Comparison of ENCODE assay signal across 10 cellular contexts in genomic region chr15:40846846-40847224, GRCh38. TPM values are rescaled to one million over a fixed set of nuclear protein-coding genes. Genes with fewer than 3 reads are reported as not detected.
DNase-seq lines count a peak whose midpoint lies in the region; ATAC-seq and TF ChIP-seq lines count a peak whose summit lies in the region.
"Had no signal": no experiment of that assay in that cellular context is flagged by ENCODE, and none has a peak within 500 bp of the region (broad histone marks: within the 10 kb centered on the region; RNA-seq: fewer than 3 reads in every experiment).

No MANE protein-coding gene starts in this region.

- H3K4me3 ChIP-seq in left lung = peak overlapping the region; percentile 8 to 65
- H3K4me3 ChIP-seq in aorta (ENCODE audit: low read length in 2 of 2) = no peak overlapping the region

- H3K4me1 Mint-ChIP-seq in activated T-cell treated with anti-CD3 and anti-CD28 coated beads, Interleukin-2, amount 50 U/mL, for 24 hours (ENCODE audit: low read depth) = peaks cover 29% of the 10 kb centered on the region
- peaks cover 27 to 33% (median 29%) of the 10 kb centered on the region in 3 donors for H3K4me1 Mint-ChIP-seq in T-cell
- H3K4me1 Mint-ChIP-seq in immature natural killer cell = peaks cover 12 to 13% of the 10 kb centered on the region in 2 donors

- intact Hi-C loops in left lung (cut with DNase I) = no loop called here
- intact Hi-C loops in aorta (cut with DNase I) = no loop called here

- no peak for TF ChIP-seq CTCF in left lung (IDR thresholded peaks at IDR 0.05)

- CTCF ChIA-PET in T-cell (lab: Charles Lee) = interaction anchor here (0.5 to 1.1 kb wide), 3 partner anchors 11 to 236 kb away, joined by 3 to 9 read pairs (median 4); no protein-coding TSS in a partner anchor

- no peak for DNase-seq in activated T-cell treated with anti-CD3 and anti-CD28 coated beads, Interleukin-2, amount 50 U/mL, for 24 hours
- DNase-seq in activated T-cell treated with anti-CD3 and anti-CD28 coated beads, Interleukin-2, amount 50 U/mL, for 1 hour = no peak
- DNase-seq in T-cell (no peak), left lung (no peak), aorta (peak; percentile 29 to 30), NCI-H187 treated with DMSO at 0.1 percent for 48 hours (lab: John Stamatoyannopoulos, UW) (no peak), immature natural killer cell (no peak)

- peaks cover 0 to 8% of the 10 kb centered on the region in 2 donors for H3K36me3 ChIP-seq in left lung
- H3K36me3 ChIP-seq in aorta (ENCODE audit: control insufficient read depth in 1 of 2, insufficient read depth in 2 of 2, low read length in 1 of 2) = no peaks in the 10 kb centered on the region

- no peaks in the 10 kb centered on the region for H3K9me3 Mint-ChIP-seq in activated T-cell treated with anti-CD3 and anti-CD28 coated beads, Interleukin-2, amount 50 U/mL, for 24 hours
- H3K9me3 Mint-ChIP-seq in T-cell (no peaks in the 10 kb centered on the region), immature natural killer cell (no peaks in the 10 kb centered on the region)
- H3K9me3 Mint-ChIP-seq: activated naive CD4-positive, alpha-beta T cell treated with anti-CD3 and anti-CD28 coated beads, Interleukin-2, amount 50 U/mL, for 24 hours had no signal

- POLR2A ChIA-PET in T-cell (lab: Charles Lee) = no interaction called here

- no peak overlapping the region for H3K4me3 Mint-ChIP-seq in activated T-cell treated with anti-CD3 and anti-CD28 coated beads, Interleukin-2, amount 50 U/mL, for 24 hours
- H3K4me3 Mint-ChIP-seq in T-cell (no peak overlapping the region), immature natural killer cell (no peak overlapping the region)

- peak overlapping the region; percentile 51 for H3K27ac Mint-ChIP-seq in activated T-cell treated with anti-CD3 and anti-CD28 coated beads, Interleukin-2, amount 50 U/mL, for 24 hours
- peak overlapping the region; percentile 13 to 37 for H3K27ac Mint-ChIP-seq in T-cell
- H3K27ac Mint-ChIP-seq in immature natural killer cell = no peak overlapping the region
- H3K27ac Mint-ChIP-seq: activated naive CD4-positive, alpha-beta T cell treated with anti-CD3 and anti-CD28 coated beads, Interleukin-2, amount 50 U/mL, for 24 hours had no signal

- H3K27me3 ChIP-seq in left lung (peaks cover 0 to 33% of the 10 kb centered on the region in 2 donors), aorta (ENCODE audit: control insufficient read depth in 1 of 2, insufficient read depth in 2 of 2, low read length in 1 of 2) (no peaks in the 10 kb centered on the region)

- H3K4me1 ChIP-seq in left lung (peaks cover 12 to 51% of the 10 kb centered on the region in 2 donors), aorta (ENCODE audit: control insufficient read depth in 1 of 2, insufficient read depth in 2 of 2, low read length in 2 of 2) (no peaks in the 10 kb centered on the region)

- ATAC-seq in T-cell (replicated peaks in 1 of 4) (no peak), left lung (peak; percentile 5), aorta (ENCODE audit: low FRiP score) (no peak), HG03469 (IDR thresholded peaks at IDR 0.05; ENCODE audit: unreplicated experiment) (no peak)

- peak overlapping the region; percentile 76 for H3K27ac ChIP-seq in left lung
- H3K27ac ChIP-seq in aorta (ENCODE audit: low read depth in 1 of 2, low read length in 2 of 2) = no peak overlapping the region

- H3K9me3 ChIP-seq in left lung = no peaks in the 10 kb centered on the region
- H3K9me3 ChIP-seq in aorta (ENCODE audit: control insufficient read depth, low read length) = no peaks in the 10 kb centered on the region

- no peaks in the 10 kb centered on the region for H3K36me3 Mint-ChIP-seq in activated T-cell treated with anti-CD3 and anti-CD28 coated beads, Interleukin-2, amount 50 U/mL, for 24 hours (ENCODE audit: low read depth)
- no peaks in the 10 kb centered on the region for H3K36me3 Mint-ChIP-seq in T-cell
- no peaks in the 10 kb centered on the region for H3K36me3 Mint-ChIP-seq in immature natural killer cell
- H3K36me3 Mint-ChIP-seq: activated naive CD4-positive, alpha-beta T cell treated with anti-CD3 and anti-CD28 coated beads, Interleukin-2, amount 50 U/mL, for 24 hours had no signal

- H3K27me3 Mint-ChIP-seq in activated T-cell treated with anti-CD3 and anti-CD28 coated beads, Interleukin-2, amount 50 U/mL, for 24 hours = peaks cover 12% of the 10 kb centered on the region
- peaks cover 7% of the 10 kb centered on the region in 2 donors for H3K27me3 Mint-ChIP-seq in T-cell
- H3K27me3 Mint-ChIP-seq in immature natural killer cell (ENCODE audit: low read depth in 3 of 3) = peaks cover 5 to 18% (median 10%) of the 10 kb centered on the region in 3 donors

RNA-seq across cellular contexts. Expression of gene SPINT1, which starts 3.0 kb away (rescaled TPM):
- total RNA-seq in T-cell (1 to 10 TPM; 1.6 to 6.6 (median 5.1) TPM), left lung (100 to 1,000 TPM; 102 to 160 TPM), aorta (1 to 10 TPM; 2.4 to 3.9 TPM)
- polyA plus RNA-seq in aorta (10 to 100 TPM in 1 of 2 donors, 1 to 10 TPM in 1; 1.9 to 15.5 TPM), immature natural killer cell (1 to 10 TPM in 2 of 3 donors, under 1 TPM in 1; 0.48 to 3.9 (median 1.8) TPM)

RNA-seq across cellular contexts. Expression of gene PPP1R14D, which starts 18.3 kb away (rescaled TPM):
- not detected for total RNA-seq in T-cell
- under 1 TPM in 1 of 2 donors, not detected in 1; 0.47 TPM for total RNA-seq in left lung
- total RNA-seq in aorta = not detected
- polyA plus RNA-seq in aorta = 10 to 100 TPM in 1 of 2 donors, not detected in 1; 22.3 TPM
- not detected for polyA plus RNA-seq in immature natural killer cell
- total RNA-seq: T-helper 2 cell treated with Interferon-gamma antibody and Interleukin-4, amounts not matched to agents 100 ng/mL and 5 ng/mL, for 36 hours had no signal

RNA-seq across cellular contexts. Expression of gene RHOV, which starts 27.2 kb away (rescaled TPM):
- total RNA-seq in T-cell = not detected
- 1 to 10 TPM in 1 of 2 donors, under 1 TPM in 1; 0.55 to 1.5 TPM for total RNA-seq in left lung
- total RNA-seq in aorta = under 1 TPM; 0.19 to 0.30 TPM
- under 1 TPM in 1 of 2 donors, not detected in 1; 0.15 TPM for polyA plus RNA-seq in aorta
- polyA plus RNA-seq in immature natural killer cell = not detected

RNA-seq across cellular contexts. Expression of gene DNAJC17, which starts 39.6 kb away (rescaled TPM):
- 10 to 100 TPM; 33.1 to 47.5 (median 45.1) TPM for total RNA-seq in T-cell
- total RNA-seq in left lung = 10 to 100 TPM; 24.3 to 32.6 TPM
- 10 to 100 TPM; 29.4 to 34.7 TPM for total RNA-seq in aorta
- polyA plus RNA-seq in aorta = 10 to 100 TPM; 20.5 to 75.9 TPM
- 10 to 100 TPM; 25.6 to 62.8 (median 34.7) TPM for polyA plus RNA-seq in immature natural killer cell

RNA-seq across cellular contexts. Expression of gene ZFYVE19, which starts 39.9 kb away (rescaled TPM):
- 10 to 100 TPM; 20.0 to 38.9 (median 30.8) TPM for total RNA-seq in T-cell
- total RNA-seq in left lung = 10 to 100 TPM; 23.6 to 26.2 TPM
- 10 to 100 TPM in 1 of 2 donors, 1 to 10 TPM in 1; 9.3 to 17.4 TPM for total RNA-seq in aorta
- polyA plus RNA-seq in aorta = 10 to 100 TPM; 14.5 to 48.0 TPM
- polyA plus RNA-seq in immature natural killer cell = 10 to 100 TPM; 12.8 to 22.0 (median 20.9) TPM

Comparison
In these comparisons a context has a peak if more than half of its experiments do, and no peak if none do; other contexts are left out.
1. DNase-seq: peak in aorta (2 of 2); none in activated T-cell treated with anti-CD3 and anti-CD28 coated beads, Interleukin-2, amount 50 U/mL, for 24 hours (single experiment), activated T-cell treated with anti-CD3 and anti-CD28 coated beads, Interleukin-2, amount 50 U/mL, for 1 hour (single experiment), T-cell (0 of 34), left lung (0 of 2), NCI-H187 treated with DMSO at 0.1 percent for 48 hours (single experiment) and immature natural killer cell (0 of 3).
2. H3K27ac Mint-ChIP-seq: peak in activated T-cell treated with anti-CD3 and anti-CD28 coated beads, Interleukin-2, amount 50 U/mL, for 24 hours (single experiment) and T-cell (2 of 2); none in immature natural killer cell (0 of 6).
3. H3K27ac ChIP-seq: peak in left lung (2 of 2); none in aorta (0 of 2).
4. H3K4me3 ChIP-seq: peak in left lung (2 of 2); none in aorta (0 of 2).
5. RNA of gene SPINT1, which starts 3.0 kb away (total RNA-seq): 102 to 160 TPM in left lung; 1.6 to 6.6 TPM in T-cell and 2.4 to 3.9 TPM in aorta; every median in the first group is over 10 times any median in the second.